ENCODE assay signal across 16 cellular contexts in the genomic region with DNA sequence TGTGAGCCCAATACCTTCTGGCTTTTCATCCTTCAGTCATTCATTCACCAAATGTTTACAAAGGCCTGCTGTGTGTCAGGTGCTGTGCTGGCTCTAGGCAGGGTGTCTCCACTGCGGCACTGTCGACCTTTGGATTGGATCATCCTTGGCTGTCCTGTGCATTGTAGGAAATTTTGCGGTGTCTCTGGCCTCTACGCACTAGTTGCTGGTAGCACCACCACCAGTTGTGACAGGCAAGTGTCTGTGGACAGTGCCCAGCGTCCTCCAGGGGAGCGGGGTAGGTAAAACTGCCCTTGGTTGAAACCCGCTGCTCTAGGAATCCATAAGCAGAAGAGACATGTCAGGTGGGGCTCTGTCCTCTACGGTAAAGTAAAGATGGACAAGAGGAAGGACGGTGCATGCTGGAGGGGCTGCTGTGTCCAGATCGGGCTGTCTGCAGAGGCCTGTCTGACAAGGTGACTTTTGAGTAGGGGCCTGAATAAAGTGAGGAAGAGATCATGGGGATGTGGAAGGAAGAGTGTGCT.
DNase-seq lines count a peak whose midpoint lies in the region; ATAC-seq and TF ChIP-seq lines count a peak whose summit lies in the region.
"Had no signal": no experiment of that assay in that cellular context is flagged by ENCODE, and none has a peak within 500 bp of the region (broad histone marks: within the 10 kb centered on the region; RNA-seq: fewer than 3 reads in every experiment).

No MANE protein-coding gene starts in this region.

- peak overlapping the region; percentile 14 for H3K27ac Mint-ChIP-seq in neural progenitor cell
- no peak overlapping the region for H3K27ac Mint-ChIP-seq in nephron progenitor cell
- H3K27ac Mint-ChIP-seq: CD8-positive, alpha-beta T cell; IgD-negative memory B cell had no signal

- H3K36me3 Mint-ChIP-seq in neural progenitor cell: no peaks in the 10 kb centered on the region
- H3K36me3 Mint-ChIP-seq in nephron progenitor cell (ENCODE audit: low read depth): peaks cover 5% of the 10 kb centered on the region

- H3K27me3 Mint-ChIP-seq in neural progenitor cell (ENCODE audit: insufficient read depth, low read depth) (peaks cover 4% of the 10 kb centered on the region), nephron progenitor cell (ENCODE audit: low read depth, poor library complexity) (no peaks in the 10 kb centered on the region)
- H3K27me3 Mint-ChIP-seq: IgD-negative memory B cell had no signal

- H3K36me3 ChIP-seq in OCI-LY1 (ENCODE audit: insufficient read depth, low read length) (peaks cover 8% of the 10 kb centered on the region; the same call in 1 of the 2 replicates), neural progenitor cell (no peaks in the 10 kb centered on the region), aorta (ENCODE audit: control insufficient read depth in 1 of 2, insufficient read depth in 2 of 2, low read length in 1 of 2) (no peaks in the 10 kb centered on the region)
- H3K36me3 ChIP-seq: HAP-1 had no signal

- no peaks in the 10 kb centered on the region for H3K79me2 ChIP-seq in OCI-LY1 (ENCODE audit: insufficient read depth, low read length)
- H3K79me2 ChIP-seq in neural progenitor cell (ENCODE audit: low read depth): no peaks in the 10 kb centered on the region

- no peaks in the 10 kb centered on the region for H3K9me3 ChIP-seq in OCI-LY1 (ENCODE audit: low read length)
- H3K9me3 ChIP-seq in neural progenitor cell (ENCODE audit: low read depth): no peaks in the 10 kb centered on the region
- no peaks in the 10 kb centered on the region for H3K9me3 ChIP-seq in aorta (ENCODE audit: control insufficient read depth, low read length)
- H3K9me3 ChIP-seq: HAP-1 had no signal

- no peaks in the 10 kb centered on the region for H3K9me2 ChIP-seq in OCI-LY1 (ENCODE audit: low read depth, low read length)

- peaks cover 37% of the 10 kb centered on the region for H3K4me1 Mint-ChIP-seq in neural progenitor cell
- peaks cover 57% of the 10 kb centered on the region for H3K4me1 Mint-ChIP-seq in nephron progenitor cell

- WGBS in aorta, 2 donors: 97% methylated on average over 10 of the region's 10 CpGs

- no peak overlapping the region for H3K4me2 ChIP-seq in OCI-LY1 (ENCODE audit: low read length)
- no peak overlapping the region for H3K4me2 ChIP-seq in neural progenitor cell

- H3K9me3 Mint-ChIP-seq in neural progenitor cell (no peaks in the 10 kb centered on the region), nephron progenitor cell (peaks cover 5% of the 10 kb centered on the region)
- H3K9me3 Mint-ChIP-seq: CD8-positive, alpha-beta T cell had no signal

- no peak for TF ChIP-seq CTCF in OCI-LY1 (IDR thresholded peaks at IDR 0.05; ENCODE audit: low read length)
- TF ChIP-seq CTCF in neural progenitor cell (IDR thresholded peaks at IDR 0.05): no peak
- TF ChIP-seq CTCF in nephron progenitor cell (IDR thresholded peaks at IDR 0.05): no peak

- no peak overlapping the region for H3K9ac ChIP-seq in OCI-LY1 (ENCODE audit: low read length)
- H3K9ac ChIP-seq in neural progenitor cell: no peak overlapping the region
- H3K9ac ChIP-seq: BLaER1 treated with 17β-estradiol and CSF1 and Interleukin-3, amounts not matched to agents 10 nM and 100 nM had no signal

- ATAC-seq in left cardiac atrium (no peak), left ventricle myocardium superior (no peak), aorta (ENCODE audit: low FRiP score) (no peak)
- ATAC-seq: CD8-positive, alpha-beta T cell had no signal

- H3K4me3 ChIP-seq in OCI-LY1 (ENCODE audit: low read depth, low read length, poor library complexity, severe bottlenecking) (no peak overlapping the region), neural progenitor cell (no peak overlapping the region), aorta (ENCODE audit: low read length in 2 of 2) (no peak overlapping the region)
- H3K4me3 ChIP-seq: BLaER1 treated with 17β-estradiol and CSF1 and Interleukin-3, amounts not matched to agents 10 nM and 100 nM; HAP-1 had no signal

- intact Hi-C loops in left cardiac atrium (cut with DNase I) (no loop called here), left ventricle myocardium superior (cut with micrococcal nuclease) (no loop called here), aorta (cut with DNase I) (no loop called here)

- H3K27me3 ChIP-seq in OCI-LY1 (ENCODE audit: insufficient read depth, low read length) (no peaks in the 10 kb centered on the region), neural progenitor cell (no peaks in the 10 kb centered on the region), aorta (ENCODE audit: control insufficient read depth in 1 of 2, insufficient read depth in 2 of 2, low read length in 1 of 2) (no peaks in the 10 kb centered on the region)
- H3K27me3 ChIP-seq: BLaER1 treated with 17β-estradiol and CSF1 and Interleukin-3, amounts not matched to agents 10 nM and 100 nM had no signal

- DNase-seq in left cardiac atrium (peak; percentile 3), left ventricle myocardium superior (no peak), neural progenitor cell (ENCODE audit: low spot score) (no peak), aorta (peak; percentile 11 to 22), nephron progenitor cell (no peak), dedifferentiated amniotic fluid mesenchymal stem cell (ENCODE audit: extremely low spot score) (no peak), NCI-H146 (lab: John Stamatoyannopoulos, UW) (no peak)
- DNase-seq: 8988T; Calu3; CD8-positive, alpha-beta T cell; DMS79 treated with DMSO at 0.1 percent for 48 hours; GF-D8 had no signal

- H3K4me1 ChIP-seq in OCI-LY1 (ENCODE audit: insufficient read depth, low read length, severe bottlenecking) (peaks cover 43% of the 10 kb centered on the region), neural progenitor cell (peaks cover 26% of the 10 kb centered on the region), aorta (ENCODE audit: control insufficient read depth in 1 of 2, insufficient read depth in 2 of 2, low read length in 2 of 2) (peaks cover 0 to 2% of the 10 kb centered on the region in 2 donors)
- H3K4me1 ChIP-seq: HAP-1 had no signal

- H3F3A ChIP-seq in OCI-LY1 (ENCODE audit: insufficient read depth, low read length) (no peaks in the 10 kb centered on the region), neural progenitor cell (ENCODE audit: low read depth) (peaks cover 5% of the 10 kb centered on the region)

- H4K20me1 ChIP-seq in OCI-LY1 (ENCODE audit: insufficient read depth, low read length) (no peaks in the 10 kb centered on the region), neural progenitor cell (ENCODE audit: low read depth) (no peaks in the 10 kb centered on the region)

- H3K27ac ChIP-seq in OCI-LY1 (ENCODE audit: low read depth, low read length, poor library complexity, severe bottlenecking): peak overlapping the region; percentile 95
- no peak overlapping the region for H3K27ac ChIP-seq in neural progenitor cell
- H3K27ac ChIP-seq in aorta (ENCODE audit: low read depth in 1 of 2, low read length in 2 of 2): no peak overlapping the region
- H3K27ac ChIP-seq: BLaER1 treated with 17β-estradiol and CSF1 and Interleukin-3, amounts not matched to agents 10 nM and 100 nM had no signal

- no peak overlapping the region for H2AFZ ChIP-seq in OCI-LY1 (ENCODE audit: low read length)
- no peak overlapping the region for H2AFZ ChIP-seq in neural progenitor cell (replicated peaks)

- H3K4me3 Mint-ChIP-seq in neural progenitor cell (no peak overlapping the region), nephron progenitor cell (no peak overlapping the region)
- H3K4me3 Mint-ChIP-seq: CD8-positive, alpha-beta T cell had no signal

Comparison
In these comparisons a context has a peak if more than half of its experiments do, and no peak if none do; other contexts are left out.
1. DNase-seq: peak in left cardiac atrium (single experiment) and aorta (2 of 2); none in left ventricle myocardium superior (single experiment), neural progenitor cell (single experiment), nephron progenitor cell (single experiment), dedifferentiated amniotic fluid mesenchymal stem cell (single experiment) and NCI-H146 (single experiment).